ENCODE assay signal across 22 cellular contexts in genomic region chr2:51304341-51304740, GRCh38.
"Had no signal": no experiment of that assay in that cellular context is flagged by ENCODE, and none has a peak within 500 bp of the region (broad histone marks: within the 10 kb centered on the region; RNA-seq: fewer than 3 reads in every experiment).

No MANE protein-coding gene starts in this region.

- H3K4me1 ChIP-seq: colonic mucosa, neural progenitor cell, uterus had no signal

- H3K9me3 ChIP-seq: colonic mucosa, uterus had no signal

- DNase-seq: activated CD4-positive, alpha-beta memory T cell treated with anti-CD3 and anti-CD28 coated beads for 36 hours; activated CD4-positive, alpha-beta T cell treated with anti-CD3 and anti-CD28 coated beads, Interleukin-2, amount 10 ng/mL, durations not matched to agents 24 days and 14 days; activated CD4-positive, CD25-positive, alpha-beta regulatory T cell treated with anti-CD3 and anti-CD28 coated beads, Interleukin-2, amount 50 U/mL, for 72 hours; activated CD8-positive, alpha-beta memory T cell treated with anti-CD3 and anti-CD28 coated beads, Interleukin-2, amount 50 U/mL, for 4 hours; activated gamma-delta T cell; activated naive CD4-positive, alpha-beta T cell treated with anti-CD3 and anti-CD28 coated beads, Interleukin-2, amount 50 U/mL, for 16 hours; activated T-cell treated with anti-CD3 and anti-CD28 coated beads, Interleukin-2, amount 50 U/mL, for 1 hour; amniotic stem cell; cerebellar nuclear complex; colonic mucosa; effector CD8-positive, alpha-beta T cell; glutamatergic neuron; immature natural killer cell; mesenchymal stem cell; natural killer cell; retina; stimulated activated CD4-positive, alpha-beta T cell treated with anti-CD3 and anti-CD28 coated beads, Interleukin-4, amount 100 ng/mL, for 24 hours; T-helper 2 cell; uterus had no signal

- H3K27ac ChIP-seq: colonic mucosa, epithelial cell of prostate, neural progenitor cell, skin epidermis, uterus had no signal

- H3K27me3 ChIP-seq: colonic mucosa, neural progenitor cell, uterus had no signal

- H3K36me3 ChIP-seq: colonic mucosa, neural progenitor cell, uterus had no signal

- H3K4me3 ChIP-seq: colonic mucosa, neural progenitor cell, skin epidermis, uterus had no signal
